Comparison of ENCODE assay signal across 1 cellular context in the genomic region with DNA sequence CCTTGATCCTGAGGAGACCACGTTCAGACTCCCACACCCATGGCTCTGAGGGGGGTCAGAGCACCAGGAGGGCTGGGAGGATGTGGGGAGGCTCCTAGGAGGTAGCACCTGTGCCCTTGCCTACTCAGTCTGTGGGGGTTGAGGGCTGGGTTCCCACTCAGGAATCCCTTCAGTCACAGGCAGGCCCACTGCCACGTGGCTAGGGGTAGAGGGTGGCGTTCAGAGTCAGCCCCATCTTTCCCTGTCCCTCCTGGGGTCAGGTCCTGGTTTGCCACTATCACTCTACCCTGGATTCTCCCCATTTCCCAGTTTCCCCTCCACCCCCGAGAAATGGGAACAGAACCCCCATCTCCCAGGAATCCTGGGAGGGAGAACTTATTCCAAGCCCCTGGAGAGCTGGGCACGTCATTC.
TF ChIP-seq lines count a peak whose summit lies in the region.

No MANE protein-coding gene starts in this region.

TF ChIP-seq in HEK293, 187 proteins besides CTCF, POLR2A, EP300 and RAD21 (continued from another document):
- TF ChIP-seq, protein P1, sequence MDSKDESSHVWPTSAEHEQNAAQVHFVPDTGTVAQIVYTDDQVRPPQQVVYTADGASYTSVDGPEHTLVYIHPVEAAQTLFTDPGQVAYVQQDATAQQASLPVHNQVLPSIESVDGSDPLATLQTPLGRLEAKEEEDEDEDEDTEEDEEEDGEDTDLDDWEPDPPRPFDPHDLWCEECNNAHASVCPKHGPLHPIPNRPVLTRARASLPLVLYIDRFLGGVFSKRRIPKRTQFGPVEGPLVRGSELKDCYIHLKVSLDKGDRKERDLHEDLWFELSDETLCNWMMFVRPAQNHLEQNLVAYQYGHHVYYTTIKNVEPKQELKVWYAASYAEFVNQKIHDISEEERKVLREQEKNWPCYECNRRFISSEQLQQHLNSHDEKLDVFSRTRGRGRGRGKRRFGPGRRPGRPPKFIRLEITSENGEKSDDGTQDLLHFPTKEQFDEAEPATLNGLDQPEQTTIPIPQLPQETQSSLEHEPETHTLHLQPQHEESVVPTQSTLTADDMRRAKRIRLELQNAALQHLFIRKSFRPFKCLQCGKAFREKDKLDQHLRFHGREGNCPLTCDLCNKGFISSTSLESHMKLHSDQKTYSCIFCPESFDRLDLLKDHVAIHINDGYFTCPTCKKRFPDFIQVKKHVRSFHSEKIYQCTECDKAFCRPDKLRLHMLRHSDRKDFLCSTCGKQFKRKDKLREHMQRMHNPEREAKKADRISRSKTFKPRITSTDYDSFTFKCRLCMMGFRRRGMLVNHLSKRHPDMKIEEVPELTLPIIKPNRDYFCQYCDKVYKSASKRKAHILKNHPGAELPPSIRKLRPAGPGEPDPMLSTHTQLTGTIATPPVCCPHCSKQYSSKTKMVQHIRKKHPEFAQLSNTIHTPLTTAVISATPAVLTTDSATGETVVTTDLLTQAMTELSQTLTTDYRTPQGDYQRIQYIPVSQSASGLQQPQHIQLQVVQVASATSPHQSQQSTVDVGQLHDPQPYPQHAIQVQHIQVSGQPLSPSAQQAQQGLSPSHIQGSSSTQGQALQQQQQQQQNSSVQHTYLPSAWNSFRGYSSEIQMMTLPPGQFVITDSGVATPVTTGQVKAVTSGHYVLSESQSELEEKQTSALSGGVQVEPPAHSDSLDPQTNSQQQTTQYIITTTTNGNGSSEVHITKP (tag by site-specific recombination; IDR thresholded peaks at IDR 0.05): peak; percentile 46; the same call in 1 of the 2 replicates
- TF ChIP-seq ZNF398 (tag by site-specific recombination; IDR thresholded peaks at IDR 0.05): peak; percentile 32; the same call in 1 of the 2 replicates
- TF ChIP-seq PRDM1 (tag by site-specific recombination; IDR thresholded peaks at IDR 0.05): no peak
- TF ChIP-seq IKZF3 (tag by site-specific recombination; IDR thresholded peaks at IDR 0.05): peak; percentile 78
- peak; percentile 69 for TF ChIP-seq ZNF366 (tag by site-specific recombination; conservative IDR thresholded peaks at IDR 0.05)
- TF ChIP-seq ZNF610 (tag by site-specific recombination; IDR thresholded peaks at IDR 0.05; ENCODE audit: borderline replicate concordance): no peak
- no peak for TF ChIP-seq ZNF175 (tag by site-specific recombination; IDR thresholded peaks at IDR 0.05)
- no peak for TF ChIP-seq ZNF623 (tag by site-specific recombination; IDR thresholded peaks at IDR 0.05)
- no peak for TF ChIP-seq ZNF423 (tag by site-specific recombination; IDR thresholded peaks at IDR 0.05)
- no peak for TF ChIP-seq ZNF140 (tag by site-specific recombination; IDR thresholded peaks at IDR 0.05)
- TF ChIP-seq ZNF560 (tag by site-specific recombination; IDR thresholded peaks at IDR 0.05; ENCODE audit: borderline replicate concordance): no peak
